1 cellular context compared by ENCODE assay signal in the genomic region with DNA sequence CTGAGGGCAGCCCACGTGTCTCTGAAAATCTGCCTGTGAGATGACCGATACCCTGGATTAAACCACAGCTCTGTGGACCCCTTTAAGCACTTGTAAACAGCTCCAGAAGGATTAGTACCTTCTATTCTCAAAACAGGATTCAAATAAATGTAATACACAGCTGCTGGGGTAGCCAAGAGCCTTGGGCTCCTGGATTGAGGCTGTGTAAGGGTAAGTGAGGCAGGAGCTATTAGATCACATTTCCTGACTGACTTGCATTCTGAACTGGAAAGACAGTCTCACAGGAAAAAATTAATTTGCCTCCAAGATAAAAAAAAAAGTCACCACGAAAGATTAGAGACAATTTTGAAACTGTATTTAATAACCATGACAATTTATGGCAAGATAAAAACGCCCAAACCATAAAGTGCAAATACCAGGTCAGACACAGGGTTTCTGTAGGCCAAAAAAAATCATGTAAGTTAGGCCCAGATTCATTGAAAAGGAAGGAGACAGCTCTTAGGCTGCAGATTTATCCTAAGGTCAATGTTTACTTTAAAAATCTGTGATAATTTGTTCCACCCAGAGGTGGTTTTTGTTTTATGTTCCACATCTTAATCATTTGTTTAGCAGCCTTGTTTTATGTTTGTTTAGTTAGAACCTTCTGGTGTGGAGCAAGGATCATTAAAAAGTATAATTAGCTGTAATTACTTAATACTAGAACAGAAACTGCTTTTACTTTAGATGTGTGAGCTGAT.
TF ChIP-seq lines count a peak whose summit lies in the region.

No MANE protein-coding gene starts in this region.

TF ChIP-seq in A549, 52 proteins besides CTCF, POLR2A, EP300 and RAD21 (continued from another document):
- TF ChIP-seq, protein P1, sequence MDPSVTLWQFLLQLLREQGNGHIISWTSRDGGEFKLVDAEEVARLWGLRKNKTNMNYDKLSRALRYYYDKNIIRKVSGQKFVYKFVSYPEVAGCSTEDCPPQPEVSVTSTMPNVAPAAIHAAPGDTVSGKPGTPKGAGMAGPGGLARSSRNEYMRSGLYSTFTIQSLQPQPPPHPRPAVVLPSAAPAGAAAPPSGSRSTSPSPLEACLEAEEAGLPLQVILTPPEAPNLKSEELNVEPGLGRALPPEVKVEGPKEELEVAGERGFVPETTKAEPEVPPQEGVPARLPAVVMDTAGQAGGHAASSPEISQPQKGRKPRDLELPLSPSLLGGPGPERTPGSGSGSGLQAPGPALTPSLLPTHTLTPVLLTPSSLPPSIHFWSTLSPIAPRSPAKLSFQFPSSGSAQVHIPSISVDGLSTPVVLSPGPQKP (IDR thresholded peaks at IDR 0.05; ENCODE audit: low read depth, low read length): no peak
- TF ChIP-seq, protein P2, sequence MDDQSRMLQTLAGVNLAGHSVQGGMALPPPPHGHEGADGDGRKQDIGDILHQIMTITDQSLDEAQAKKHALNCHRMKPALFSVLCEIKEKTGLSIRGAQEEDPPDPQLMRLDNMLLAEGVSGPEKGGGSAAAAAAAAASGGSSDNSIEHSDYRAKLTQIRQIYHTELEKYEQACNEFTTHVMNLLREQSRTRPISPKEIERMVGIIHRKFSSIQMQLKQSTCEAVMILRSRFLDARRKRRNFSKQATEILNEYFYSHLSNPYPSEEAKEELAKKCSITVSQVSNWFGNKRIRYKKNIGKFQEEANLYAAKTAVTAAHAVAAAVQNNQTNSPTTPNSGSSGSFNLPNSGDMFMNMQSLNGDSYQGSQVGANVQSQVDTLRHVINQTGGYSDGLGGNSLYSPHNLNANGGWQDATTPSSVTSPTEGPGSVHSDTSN (IDR thresholded peaks at IDR 0.05): no peak
- TF ChIP-seq ZNF302 (CRISPR knock-in tag; IDR thresholded peaks at IDR 0.05) (no peak), KDM5A (IDR thresholded peaks at IDR 0.05) (no peak), GATA3 (IDR thresholded peaks at IDR 0.05; ENCODE audit: borderline replicate concordance) (no peak), FOSB (CRISPR knock-in tag; IDR thresholded peaks at IDR 0.05) (no peak), NFE2L2 (conservative IDR thresholded peaks at IDR 0.05; ENCODE audit: low read length) (no peak), ZC3H11A (IDR thresholded peaks at IDR 0.05) (no peak)
